15 cellular contexts compared by ENCODE assay signal in the genomic region with DNA sequence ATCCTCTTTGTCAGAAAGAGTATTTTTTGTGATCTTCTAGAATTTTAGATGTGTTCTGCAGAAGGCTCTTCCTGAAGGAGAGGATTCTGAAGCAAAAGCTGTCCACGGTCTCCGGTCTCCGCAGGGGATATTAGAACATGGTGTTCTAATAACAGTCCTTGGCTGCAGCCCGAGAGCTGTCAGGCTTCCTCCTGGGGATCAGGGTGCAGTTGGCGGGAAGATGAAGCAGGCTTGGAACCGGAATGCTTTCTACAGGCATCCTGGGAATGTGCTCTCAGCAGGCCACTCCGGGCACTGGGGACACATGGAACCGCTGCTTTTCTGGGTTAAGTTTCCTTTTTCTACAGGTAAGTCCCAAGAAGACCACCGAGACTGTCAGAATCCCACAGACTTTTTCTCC.
DNase-seq lines count a peak whose midpoint lies in the region; ATAC-seq and TF ChIP-seq lines count a peak whose summit lies in the region.
"Had no signal": no experiment of that assay in that cellular context is flagged by ENCODE, and none has a peak within 500 bp of the region (broad histone marks: within the 10 kb centered on the region; RNA-seq: fewer than 3 reads in every experiment).

No MANE protein-coding gene starts in this region.

- no peaks in the 10 kb centered on the region for H3K9me3 Mint-ChIP-seq in CD8-positive, alpha-beta T cell
- H3K9me3 Mint-ChIP-seq: CD4-positive, alpha-beta memory T cell had no signal

- ATAC-seq in Right ventricle myocardium inferior, result peak; percentile 93
- ATAC-seq in left ventricle myocardium superior, result peak; percentile 97
- no peak for ATAC-seq in CD8-positive, alpha-beta T cell

- H3K9me3 ChIP-seq in right atrium auricular region, result no peaks in the 10 kb centered on the region
- H3K9me3 ChIP-seq in prostate gland, result no peaks in the 10 kb centered on the region
- H3K9me3 ChIP-seq in CD8-positive, alpha-beta T cell (ENCODE audit: low read length), result no peaks in the 10 kb centered on the region

- H3K36me3 Mint-ChIP-seq in CD8-positive, alpha-beta T cell, result no peaks in the 10 kb centered on the region
- H3K36me3 Mint-ChIP-seq: CD4-positive, alpha-beta memory T cell had no signal

- no peaks in the 10 kb centered on the region for H3K36me3 ChIP-seq in right atrium auricular region
- H3K36me3 ChIP-seq in prostate gland, result no peaks in the 10 kb centered on the region
- no peaks in the 10 kb centered on the region for H3K36me3 ChIP-seq in CD8-positive, alpha-beta T cell (ENCODE audit: insufficient read depth, low read length)

- no peak overlapping the region for H3K27ac Mint-ChIP-seq in CD8-positive, alpha-beta T cell
- H3K27ac Mint-ChIP-seq: CD4-positive, alpha-beta memory T cell had no signal

- H3K27me3 ChIP-seq in right atrium auricular region (no peaks in the 10 kb centered on the region), prostate gland (replicated peaks; ENCODE audit: insufficient read depth) (no peaks in the 10 kb centered on the region)
- H3K27me3 ChIP-seq in CD8-positive, alpha-beta T cell (ENCODE audit: insufficient read depth, low read length), result no peaks in the 10 kb centered on the region

- TF ChIP-seq CTCF in right atrium auricular region (IDR thresholded peaks at IDR 0.05) (no peak), prostate gland (IDR thresholded peaks at IDR 0.05) (no peak)
- TF ChIP-seq CTCF in CD8-positive, alpha-beta T cell (IDR thresholded peaks at IDR 0.05), result no peak

- no peak overlapping the region for H3K4me3 Mint-ChIP-seq in CD8-positive, alpha-beta T cell
- H3K4me3 Mint-ChIP-seq: CD4-positive, alpha-beta memory T cell had no signal

- POLR2A ChIA-PET in CD8-positive, alpha-beta T cell (lab: Charles Lee), result no interaction called here

- H3K4me3 ChIP-seq in right atrium auricular region (no peak overlapping the region), prostate gland (no peak overlapping the region)
- H3K4me3 ChIP-seq in CD8-positive, alpha-beta T cell (ENCODE audit: low read depth, low read length), result no peak overlapping the region

- H3K4me1 ChIP-seq in right atrium auricular region (no peaks in the 10 kb centered on the region), prostate gland (replicated peaks) (no peaks in the 10 kb centered on the region)
- no peaks in the 10 kb centered on the region for H3K4me1 ChIP-seq in CD8-positive, alpha-beta T cell (ENCODE audit: insufficient read depth, low read length)

- no peak for TF ChIP-seq POLR2A in prostate gland (IDR thresholded peaks at IDR 0.05)

- H3K27ac ChIP-seq in right atrium auricular region (no peak overlapping the region), prostate gland (peak overlapping the region in 1 of 2 donors; percentile 55)
- no peak overlapping the region for H3K27ac ChIP-seq in CD8-positive, alpha-beta T cell (ENCODE audit: low read depth, low read length)
- H3K27ac ChIP-seq: epithelial cell of prostate had no signal

- 42% methylated on average over 9 of the region's 9 CpGs for WGBS in prostate gland

- H3K27me3 Mint-ChIP-seq in CD8-positive, alpha-beta T cell (ENCODE audit: low read depth), result peaks cover 2% of the 10 kb centered on the region

- DNase-seq in Right ventricle myocardium inferior (ENCODE audit: missing footprints), result peak; percentile 81
- DNase-seq in right atrium auricular region (ENCODE audit: low spot score), result no peak
- DNase-seq in left ventricle myocardium superior, result peak; percentile 76
- peak; percentile 53 for DNase-seq in prostate gland (ENCODE audit: low spot score)
- no peak for DNase-seq in stimulated activated CD4-positive, alpha-beta T cell treated with anti-CD3 and anti-CD28 coated beads, Interleukin-1b, Interleukin-23, amount 100 ng/mL, for 48 hours
- no peak for DNase-seq in NCI-H1105 (lab: John Stamatoyannopoulos, UW)
- no peak for DNase-seq in CD8-positive, alpha-beta T cell
- DNase-seq in NCI-H2196 (lab: John Stamatoyannopoulos, UW; ENCODE audit: unreplicated experiment), result no peak
- DNase-seq: 8988T; CD4-positive, alpha-beta memory T cell; central memory CD4-positive, alpha-beta T cell; NCI-H1105 treated with DMSO at 0.1 percent for 48 hours; stimulated activated CD4-positive, alpha-beta T cell treated with anti-CD3 and anti-CD28 coated beads, Interleukin-4, amount 100 ng/mL, for 24 hours; stimulated activated naive CD4-positive, alpha-beta T cell had no signal

- CTCF ChIA-PET in CD8-positive, alpha-beta T cell (lab: Charles Lee), result no interaction called here

- H3K4me1 Mint-ChIP-seq in CD8-positive, alpha-beta T cell (ENCODE audit: low read depth), result no peaks in the 10 kb centered on the region
- H3K4me1 Mint-ChIP-seq: CD4-positive, alpha-beta memory T cell had no signal

- intact Hi-C loops in Right ventricle myocardium inferior (cut with DNase I) (loop anchor here (10.0 kb wide), 1 partner anchor 119 kb away; the partner anchor contains the start of gene PARD3), left ventricle myocardium superior (cut with micrococcal nuclease) (no loop called here), prostate gland (cut with DNase I) (loop anchor here (10.0 kb wide), 3 partner anchors 69 to 189 kb away; partner anchors contain the start of gene PARD3)
- intact Hi-C loops in CD8-positive, alpha-beta T cell (cut with DNase I, micrococcal nuclease), result no loop called here

Comparison
In these comparisons a context has a peak if more than half of its experiments do, and no peak if none do; other contexts are left out.
1. DNase-seq: peak in Right ventricle myocardium inferior (single experiment), left ventricle myocardium superior (single experiment) and prostate gland (single experiment); none in right atrium auricular region (single experiment), stimulated activated CD4-positive, alpha-beta T cell treated with anti-CD3 and anti-CD28 coated beads, Interleukin-1b, Interleukin-23, amount 100 ng/mL, for 48 hours (single experiment), NCI-H1105 (single experiment), CD8-positive, alpha-beta T cell (0 of 7) and NCI-H2196 (single experiment).
2. intact Hi-C loops: an anchor here in Right ventricle myocardium inferior (10.0 kb wide) and prostate gland (10.0 kb wide); none called in left ventricle myocardium superior and CD8-positive, alpha-beta T cell.